ENCODE assay signal across 1 cellular context in the genomic region with DNA sequence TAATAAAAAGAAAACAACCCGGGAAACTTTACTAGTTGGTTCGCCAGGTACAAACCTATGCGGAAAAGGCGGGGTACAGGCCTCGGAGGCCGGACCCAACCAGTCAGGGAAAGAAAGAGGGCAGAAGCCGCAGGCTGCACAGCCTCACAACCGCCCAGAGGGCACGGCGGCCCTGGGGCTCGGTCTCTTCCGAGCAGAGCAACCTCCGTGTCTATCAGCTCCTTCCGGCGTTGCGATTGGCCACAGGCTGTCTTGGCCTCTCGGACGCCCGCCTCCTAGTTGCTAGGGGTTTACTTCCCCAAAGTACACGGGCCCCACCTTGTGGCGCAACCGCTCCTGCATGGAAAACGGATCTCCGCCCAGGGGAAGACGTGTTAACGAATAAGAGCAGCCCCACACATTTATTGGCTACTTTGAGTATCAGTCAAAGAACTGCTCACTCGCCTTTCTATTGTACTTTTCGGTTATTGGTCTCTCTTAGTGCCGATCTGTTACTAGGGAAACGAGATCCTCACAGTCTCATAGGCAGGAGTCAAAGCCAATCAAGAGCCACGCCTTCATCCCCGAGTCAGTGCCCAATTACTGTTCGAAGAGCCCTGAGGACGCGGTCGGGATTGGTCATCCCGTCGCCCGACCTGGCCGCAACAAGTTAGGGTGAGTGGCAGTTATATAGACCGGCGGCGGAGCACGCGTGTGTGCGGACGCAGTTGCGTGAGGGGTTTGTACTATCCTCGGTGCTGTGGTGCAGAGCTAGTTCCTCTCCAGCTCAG.
TF ChIP-seq lines count a peak whose summit lies in the region.

TSS of gene G3BP1 (plus strand) at position 696 of the 770 bp plus-strand sequence. CDS start 14,667 bp downstream, outside the sequence.

TF ChIP-seq in HepG2, 621 proteins besides CTCF, POLR2A, EP300 and RAD21 (continued from another document and continues in another):
- TF ChIP-seq, protein P1, sequence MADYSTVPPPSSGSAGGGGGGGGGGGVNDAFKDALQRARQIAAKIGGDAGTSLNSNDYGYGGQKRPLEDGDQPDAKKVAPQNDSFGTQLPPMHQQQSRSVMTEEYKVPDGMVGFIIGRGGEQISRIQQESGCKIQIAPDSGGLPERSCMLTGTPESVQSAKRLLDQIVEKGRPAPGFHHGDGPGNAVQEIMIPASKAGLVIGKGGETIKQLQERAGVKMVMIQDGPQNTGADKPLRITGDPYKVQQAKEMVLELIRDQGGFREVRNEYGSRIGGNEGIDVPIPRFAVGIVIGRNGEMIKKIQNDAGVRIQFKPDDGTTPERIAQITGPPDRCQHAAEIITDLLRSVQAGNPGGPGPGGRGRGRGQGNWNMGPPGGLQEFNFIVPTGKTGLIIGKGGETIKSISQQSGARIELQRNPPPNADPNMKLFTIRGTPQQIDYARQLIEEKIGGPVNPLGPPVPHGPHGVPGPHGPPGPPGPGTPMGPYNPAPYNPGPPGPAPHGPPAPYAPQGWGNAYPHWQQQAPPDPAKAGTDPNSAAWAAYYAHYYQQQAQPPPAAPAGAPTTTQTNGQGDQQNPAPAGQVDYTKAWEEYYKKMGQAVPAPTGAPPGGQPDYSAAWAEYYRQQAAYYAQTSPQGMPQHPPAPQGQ (CRISPR knock-in tag; IDR thresholded peaks at IDR 0.05; ENCODE audit: borderline replicate concordance) = no peak
- no peak; the same call in 1 of the 2 replicates for TF ChIP-seq ZNF709 (CRISPR knock-in tag; IDR thresholded peaks at IDR 0.05)
- TF ChIP-seq BCL6 (CRISPR knock-in tag; IDR thresholded peaks at IDR 0.05) = 0 out of 2 replicates have a peak, but pooled peaks have one; percentile 7
- peak; percentile 79; the same call in 1 of the 2 replicates for TF ChIP-seq CHCHD3 (CRISPR knock-in tag; IDR thresholded peaks at IDR 0.05)
- no peak; the same call in none of the 2 replicates for TF ChIP-seq AKAP8 (CRISPR knock-in tag; IDR thresholded peaks at IDR 0.05)
- no peak for TF ChIP-seq ZNF83 (CRISPR knock-in tag; IDR thresholded peaks at IDR 0.05; ENCODE audit: borderline replicate concordance)
- TF ChIP-seq ZNF274 (CRISPR knock-in tag; IDR thresholded peaks at IDR 0.05) = no peak
- no peak for TF ChIP-seq SCMH1 (CRISPR knock-in tag; IDR thresholded peaks at IDR 0.05; ENCODE audit: borderline replicate concordance)
- peak; percentile 100 for TF ChIP-seq DRAP1 (CRISPR knock-in tag; IDR thresholded peaks at IDR 0.05)
- peak; percentile 99 for TF ChIP-seq NFYB (CRISPR knock-in tag; IDR thresholded peaks at IDR 0.05)
- TF ChIP-seq ZNF367 (CRISPR knock-in tag; IDR thresholded peaks at IDR 0.05; ENCODE audit: borderline replicate concordance) = peak; percentile 72; the same call in 1 of the 2 replicates
- TF ChIP-seq MAFF (IDR thresholded peaks at IDR 0.05; ENCODE audit: low read depth, low read length) = 0 out of 2 replicates have a peak, but pooled peaks have one; percentile 1
- TF ChIP-seq, protein P2, sequence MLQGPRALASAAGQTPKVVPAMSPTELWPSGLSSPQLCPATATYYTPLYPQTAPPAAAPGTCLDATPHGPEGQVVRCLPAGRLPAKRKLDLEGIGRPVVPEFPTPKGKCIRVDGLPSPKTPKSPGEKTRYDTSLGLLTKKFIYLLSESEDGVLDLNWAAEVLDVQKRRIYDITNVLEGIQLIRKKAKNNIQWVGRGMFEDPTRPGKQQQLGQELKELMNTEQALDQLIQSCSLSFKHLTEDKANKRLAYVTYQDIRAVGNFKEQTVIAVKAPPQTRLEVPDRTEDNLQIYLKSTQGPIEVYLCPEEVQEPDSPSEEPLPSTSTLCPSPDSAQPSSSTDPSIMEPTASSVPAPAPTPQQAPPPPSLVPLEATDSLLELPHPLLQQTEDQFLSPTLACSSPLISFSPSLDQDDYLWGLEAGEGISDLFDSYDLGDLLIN (CRISPR knock-in tag; IDR thresholded peaks at IDR 0.05; ENCODE audit: borderline replicate concordance) = no peak
- TF ChIP-seq, protein P3, sequence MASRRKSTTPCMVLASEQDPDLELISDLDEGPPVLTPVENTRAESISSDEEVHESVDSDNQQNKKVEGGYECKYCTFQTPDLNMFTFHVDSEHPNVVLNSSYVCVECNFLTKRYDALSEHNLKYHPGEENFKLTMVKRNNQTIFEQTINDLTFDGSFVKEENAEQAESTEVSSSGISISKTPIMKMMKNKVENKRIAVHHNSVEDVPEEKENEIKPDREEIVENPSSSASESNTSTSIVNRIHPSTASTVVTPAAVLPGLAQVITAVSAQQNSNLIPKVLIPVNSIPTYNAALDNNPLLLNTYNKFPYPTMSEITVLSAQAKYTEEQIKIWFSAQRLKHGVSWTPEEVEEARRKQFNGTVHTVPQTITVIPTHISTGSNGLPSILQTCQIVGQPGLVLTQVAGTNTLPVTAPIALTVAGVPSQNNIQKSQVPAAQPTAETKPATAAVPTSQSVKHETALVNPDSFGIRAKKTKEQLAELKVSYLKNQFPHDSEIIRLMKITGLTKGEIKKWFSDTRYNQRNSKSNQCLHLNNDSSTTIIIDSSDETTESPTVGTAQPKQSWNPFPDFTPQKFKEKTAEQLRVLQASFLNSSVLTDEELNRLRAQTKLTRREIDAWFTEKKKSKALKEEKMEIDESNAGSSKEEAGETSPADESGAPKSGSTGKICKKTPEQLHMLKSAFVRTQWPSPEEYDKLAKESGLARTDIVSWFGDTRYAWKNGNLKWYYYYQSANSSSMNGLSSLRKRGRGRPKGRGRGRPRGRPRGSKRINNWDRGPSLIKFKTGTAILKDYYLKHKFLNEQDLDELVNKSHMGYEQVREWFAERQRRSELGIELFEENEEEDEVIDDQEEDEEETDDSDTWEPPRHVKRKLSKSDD (CRISPR knock-in tag; IDR thresholded peaks at IDR 0.05; ENCODE audit: low read depth) = no peak
- TF ChIP-seq ZNF598 (CRISPR knock-in tag; IDR thresholded peaks at IDR 0.05; ENCODE audit: borderline replicate concordance) = no peak
- TF ChIP-seq, protein P4, sequence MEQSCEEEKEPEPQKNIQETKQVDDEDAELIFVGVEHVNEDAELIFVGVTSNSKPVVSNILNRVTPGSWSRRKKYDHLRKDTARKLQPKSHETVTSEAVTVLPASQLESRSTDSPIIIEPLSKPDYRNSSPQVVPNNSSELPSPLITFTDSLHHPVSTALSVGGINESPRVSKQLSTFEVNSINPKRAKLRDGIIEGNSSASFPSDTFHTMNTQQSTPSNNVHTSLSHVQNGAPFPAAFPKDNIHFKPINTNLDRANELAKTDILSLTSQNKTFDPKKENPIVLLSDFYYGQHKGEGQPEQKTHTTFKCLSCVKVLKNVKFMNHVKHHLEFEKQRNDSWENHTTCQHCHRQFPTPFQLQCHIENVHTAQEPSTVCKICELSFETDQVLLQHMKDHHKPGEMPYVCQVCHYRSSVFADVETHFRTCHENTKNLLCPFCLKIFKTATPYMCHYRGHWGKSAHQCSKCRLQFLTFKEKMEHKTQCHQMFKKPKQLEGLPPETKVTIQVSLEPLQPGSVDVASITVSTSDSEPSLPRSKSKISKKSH (CRISPR knock-in tag; IDR thresholded peaks at IDR 0.05; ENCODE audit: borderline replicate concordance) = no peak
- no peak for TF ChIP-seq NFE2L1 (CRISPR knock-in tag; IDR thresholded peaks at IDR 0.05; ENCODE audit: borderline replicate concordance)
- no peak for TF ChIP-seq MTF2 (CRISPR knock-in tag; IDR thresholded peaks at IDR 0.05; ENCODE audit: borderline replicate concordance)
- TF ChIP-seq ATF6 (CRISPR knock-in tag; conservative IDR thresholded peaks at IDR 0.05) = no peak
- no peak for TF ChIP-seq TRAFD1 (CRISPR knock-in tag; IDR thresholded peaks at IDR 0.05; ENCODE audit: borderline replicate concordance)
- TF ChIP-seq SP5 (CRISPR knock-in tag; IDR thresholded peaks at IDR 0.05; ENCODE audit: borderline replicate concordance, low read depth) = peak; percentile 10; the same call in 1 of the 2 replicates
- TF ChIP-seq ZIK1 (CRISPR knock-in tag; IDR thresholded peaks at IDR 0.05; ENCODE audit: borderline replicate concordance, low read depth) = no peak
- TF ChIP-seq ZNF570 (CRISPR knock-in tag; IDR thresholded peaks at IDR 0.05; ENCODE audit: borderline replicate concordance) = no peak
- TF ChIP-seq ZNF670 (CRISPR knock-in tag; IDR thresholded peaks at IDR 0.05; ENCODE audit: borderline replicate concordance) = no peak
- peak; percentile 76 for TF ChIP-seq KAT8 (CRISPR knock-in tag; IDR thresholded peaks at IDR 0.05)
- no peak for TF ChIP-seq PHF5A (CRISPR knock-in tag; IDR thresholded peaks at IDR 0.05; ENCODE audit: low read depth, unreplicated experiment)
- no peak; the same call in 1 of the 2 replicates for TF ChIP-seq ZNF605 (CRISPR knock-in tag; IDR thresholded peaks at IDR 0.05)
- TF ChIP-seq GABPB1 (CRISPR knock-in tag; IDR thresholded peaks at IDR 0.05) = peak; percentile 87
- TF ChIP-seq POGZ (CRISPR knock-in tag; IDR thresholded peaks at IDR 0.05) = peak; percentile 92
- TF ChIP-seq ZNF225 (CRISPR knock-in tag; IDR thresholded peaks at IDR 0.05) = no peak; the same call in 1 of the 2 replicates
- TF ChIP-seq THRA (CRISPR knock-in tag; IDR thresholded peaks at IDR 0.05; ENCODE audit: borderline replicate concordance) = 0 out of 2 replicates have a peak, but pooled peaks have one; percentile 48
- TF ChIP-seq FOSL2 (CRISPR knock-in tag; IDR thresholded peaks at IDR 0.05) = peak; percentile 15
- no peak for TF ChIP-seq ZNF552 (CRISPR knock-in tag; IDR thresholded peaks at IDR 0.05; ENCODE audit: borderline replicate concordance)
- TF ChIP-seq ZNF17 (CRISPR knock-in tag; IDR thresholded peaks at IDR 0.05) = no peak
- TF ChIP-seq PBX2 (CRISPR knock-in tag; IDR thresholded peaks at IDR 0.05) = peak; percentile 99
- peak; percentile 12; the same call in 1 of the 2 replicates for TF ChIP-seq HDAC2 (CRISPR knock-in tag; IDR thresholded peaks at IDR 0.05)
- no peak for TF ChIP-seq ATF7 (IDR thresholded peaks at IDR 0.05)
- no peak for TF ChIP-seq ATF7 (CRISPR knock-in tag; IDR thresholded peaks at IDR 0.05)
- TF ChIP-seq CEBPG (CRISPR knock-in tag; IDR thresholded peaks at IDR 0.05) = peak; percentile 87
- TF ChIP-seq, protein P5, sequence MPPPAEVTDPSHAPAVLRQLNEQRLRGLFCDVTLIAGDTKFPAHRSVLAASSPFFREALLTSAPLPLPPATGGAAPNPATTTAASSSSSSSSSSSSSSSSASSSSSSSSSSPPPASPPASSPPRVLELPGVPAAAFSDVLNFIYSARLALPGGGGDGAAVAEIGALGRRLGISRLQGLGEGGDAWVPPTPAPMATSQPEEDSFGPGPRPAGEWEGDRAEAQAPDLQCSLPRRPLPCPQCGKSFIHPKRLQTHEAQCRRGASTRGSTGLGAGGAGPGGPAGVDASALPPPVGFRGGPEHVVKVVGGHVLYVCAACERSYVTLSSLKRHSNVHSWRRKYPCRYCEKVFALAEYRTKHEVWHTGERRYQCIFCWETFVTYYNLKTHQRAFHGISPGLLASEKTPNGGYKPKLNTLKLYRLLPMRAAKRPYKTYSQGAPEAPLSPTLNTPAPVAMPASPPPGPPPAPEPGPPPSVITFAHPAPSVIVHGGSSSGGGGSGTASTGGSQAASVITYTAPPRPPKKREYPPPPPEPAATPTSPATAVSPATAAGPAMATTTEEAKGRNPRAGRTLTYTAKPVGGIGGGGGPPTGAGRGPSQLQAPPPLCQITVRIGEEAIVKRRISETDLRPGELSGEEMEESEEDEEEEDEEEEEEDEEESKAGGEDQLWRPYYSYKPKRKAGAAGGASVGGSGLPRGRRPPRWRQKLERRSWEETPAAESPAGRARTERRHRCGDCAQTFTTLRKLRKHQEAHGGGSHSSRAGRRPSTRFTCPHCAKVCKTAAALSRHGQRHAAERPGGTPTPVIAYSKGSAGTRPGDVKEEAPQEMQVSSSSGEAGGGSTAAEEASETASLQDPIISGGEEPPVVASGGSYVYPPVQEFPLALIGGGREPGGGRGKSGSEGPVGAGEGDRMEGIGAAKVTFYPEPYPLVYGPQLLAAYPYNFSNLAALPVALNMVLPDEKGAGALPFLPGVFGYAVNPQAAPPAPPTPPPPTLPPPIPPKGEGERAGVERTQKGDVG (CRISPR knock-in tag; IDR thresholded peaks at IDR 0.05; ENCODE audit: borderline replicate concordance) = no peak; the same call in 1 of the 2 replicates
